Comparison of ENCODE assay signal across 8 cellular contexts in the genomic region with DNA sequence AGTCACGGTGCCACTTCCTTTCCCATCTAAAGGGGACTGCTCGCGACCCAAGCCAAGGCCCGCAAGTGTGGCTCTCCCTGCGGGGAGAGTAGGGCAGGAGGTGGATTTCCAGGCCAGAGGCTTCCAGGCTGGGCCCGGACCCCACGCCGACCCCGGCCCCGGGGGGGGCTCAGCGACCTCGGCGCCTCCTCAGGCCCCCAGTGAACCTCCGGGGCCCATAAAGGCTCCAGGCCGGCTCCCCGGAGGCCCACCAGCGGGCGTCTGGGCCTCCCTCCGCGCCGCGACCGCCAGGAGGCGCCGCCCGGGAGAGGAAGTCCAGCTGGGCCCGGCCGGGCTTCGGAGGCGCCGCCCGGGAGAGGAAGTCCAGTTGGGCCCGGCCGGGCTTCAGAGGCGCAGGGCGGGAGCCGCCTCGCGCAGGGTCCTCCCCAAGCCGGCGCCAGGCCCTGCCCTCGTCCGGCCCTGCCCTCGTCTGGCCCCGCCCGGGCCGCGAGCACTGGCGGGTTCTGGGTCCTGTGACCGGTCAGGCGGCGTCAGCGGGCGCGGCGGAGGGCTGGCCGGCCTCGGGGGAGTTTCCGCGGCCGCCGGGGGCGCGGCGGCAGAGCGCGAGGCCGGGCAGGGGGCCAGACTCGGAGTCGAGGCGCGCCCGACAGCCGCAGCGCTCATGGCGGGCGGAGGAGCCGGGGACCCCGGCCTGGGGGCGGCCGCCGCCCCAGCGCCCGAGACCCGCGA. TPM values are rescaled to one million over a fixed set of nuclear protein-coding genes. Genes with fewer than 3 reads are reported as not detected.
DNase-seq lines count a peak whose midpoint lies in the region; ATAC-seq, FAIRE-seq and TF ChIP-seq lines count a peak whose summit lies in the region.

Gene RAB32, plus strand, starts transcription at position 623 of the 729 bp plus-strand sequence. Its CDS starts 39 bp downstream, at position 662.

- H3K4me1 ChIP-seq in adrenal gland (replicated peaks in 1 of 2) = peaks cover 12 to 25% of the 10 kb centered on the region in 2 donors
- peaks cover 54% of the 10 kb centered on the region in 2 experiments for H3K4me1 ChIP-seq in neutrophil (ENCODE audit: control insufficient read depth in 1 of 2, insufficient read depth in 1 of 2, low read depth in 1 of 2, low read length in 1 of 2)

- no peaks in the 10 kb centered on the region for H3K36me3 ChIP-seq in adrenal gland (replicated peaks in 1 of 2)
- no peaks in the 10 kb centered on the region for H3K36me3 ChIP-seq in neutrophil

- H3K27me3 ChIP-seq in adrenal gland (no peaks in the 10 kb centered on the region), neutrophil (no peaks in the 10 kb centered on the region)

- H3K4me3 ChIP-seq in adrenal gland (peak within 1 kb of the TSS in 3 of 4 donors; percentile 7 to 77 (median 55)), neutrophil (ENCODE audit: low read depth in 1 of 2, low read length in 1 of 2) (peak within 1 kb of the TSS; percentile 83 to 96)

- H3K27ac ChIP-seq in 22Rv1 = peak within 1 kb of the TSS; percentile 71
- peak within 1 kb of the TSS in 4 of 5 donors; percentile 88 to 97 (median 93) for H3K27ac ChIP-seq in adrenal gland
- H3K27ac ChIP-seq in neutrophil = peak within 1 kb of the TSS; percentile 91

- DNase-seq in GM12892 (ENCODE audit: insufficient read length) (peak; percentile 12), NCI-H510A (lab: John Stamatoyannopoulos, UW) (peak; percentile 26), adrenal gland (peak; percentile 93 to 96 (median 95)), Right ventricle myocardium inferior (ENCODE audit: missing footprints) (peak; percentile 99)
- no peak for DNase-seq in effector CD8-positive, alpha-beta T cell (lab: John Stamatoyannopoulos, UW)

- peak; percentile 68 for ATAC-seq in HG02938 (IDR thresholded peaks at IDR 0.05; ENCODE audit: unreplicated experiment)
- ATAC-seq in Right ventricle myocardium inferior = peak; percentile 100

- no peak for FAIRE-seq in GM12892 (lab: Jason Lieb, UNC)

- no peak for TF ChIP-seq POLR2A in GM12892 (IDR thresholded peaks at IDR 0.05; ENCODE audit: low read depth, low read length)
- TF ChIP-seq POLR2A in adrenal gland (IDR thresholded peaks at IDR 0.05) = peak; percentile 74 to 85

- intact Hi-C loops in adrenal gland (cut with DNase I) = loop anchor here in 1 of 2 donors (5.0 kb wide), 1 partner anchor 154 kb away; no protein-coding TSS in a partner anchor
- intact Hi-C loops in Right ventricle myocardium inferior (cut with DNase I) = loop anchor here (5.0 to 10.0 kb wide), 5 partner anchors 154 to 809 kb away; partner anchors contain the start of genes EPM2A, FBXO30 and SHPRH

- peak; percentile 83 for TF ChIP-seq CTCF in 22Rv1 (IDR thresholded peaks at IDR 0.05)
- peak in 5 of 6 experiments; percentile 29 to 77 (median 72) for TF ChIP-seq CTCF in adrenal gland (IDR thresholded peaks at IDR 0.05)
- TF ChIP-seq CTCF in neutrophil (IDR thresholded peaks at IDR 0.05) = peak; percentile 92

- WGBS in adrenal gland, 4 donors = 2 to 32% (median 6%) methylated on average over 5 to 86 of the region's 86 CpGs

- H3K9me3 ChIP-seq in adrenal gland (replicated peaks in 1 of 3) (no peaks in the 10 kb centered on the region), neutrophil (no peaks in the 10 kb centered on the region)

RNA-seq across cellular contexts. Expression of gene RAB32, which starts in this region (rescaled TPM):
- polyA plus RNA-seq in GM12892 (2012; ENCODE audit: missing spikeins) = not detected
- total RNA-seq in adrenal gland (10 to 100 TPM; 11.9 to 31.7 (median 20.0) TPM), Right ventricle myocardium inferior (7.6 TPM)
- 10 to 100 TPM in 2 of 3 donors, 1 to 10 TPM in 1; 7.2 to 16.2 (median 13.0) TPM for polyA plus RNA-seq in adrenal gland
